Comparison of ENCODE assay signal across 23 cellular contexts in genomic region chr4:8776366-8776765, GRCh38.
"Had no signal": no experiment of that assay in that cellular context is flagged by ENCODE, and none has a peak within 500 bp of the region (broad histone marks: within the 10 kb centered on the region; RNA-seq: fewer than 3 reads in every experiment).

No MANE protein-coding gene starts in this region.

- H3K27me3 Mint-ChIP-seq: dendritic cell treated with granulocyte-macrophage colony-stimulating factor and Interleukin-4, amounts not matched to agents 40 ng/mL and 50 ng/mL, for 4 days; memory B cell; stimulated activated naive B cell treated with anti-CD40 and anti-IgM and Interleukin-4, amounts not matched to agents 10 μg/mL and 1 μg/mL and 100 μg/mL, for 72 hours; stimulated activated naive CD8-positive, alpha-beta T cell treated with anti-CD3 and anti-CD28 coated beads, Interleukin-15, Interleukin-2, amounts not matched to agents 100 ng/mL and 50 ng/mL, for 24 hours had no signal

- DNase-seq: central memory CD4-positive, alpha-beta T cell; colonic mucosa; effector memory CD4-positive, alpha-beta T cell; foreskin keratinocyte; hypothalamus; natural killer cell; stimulated activated CD4-positive, alpha-beta T cell treated with anti-CD3 and anti-CD28 coated beads, Interleukin-15, amount 100 ng/mL, for 24 hours; stimulated activated CD4-positive, alpha-beta T cell treated with anti-CD3 and anti-CD28 coated beads, Interleukin-2, amount 100 ng/mL, for 48 hours; stimulated activated naive B cell treated with anti-CD40 and anti-IgM and Interleukin-4, amounts not matched to agents 10 μg/mL and 1 μg/mL and 100 μg/mL, for 72 hours; upper lobe of left lung; uterus had no signal

- H3K9me3 ChIP-seq: colonic mucosa, esophagus muscularis mucosa, gastroesophageal sphincter, left lung, prostate gland, thoracic aorta, upper lobe of left lung, uterus had no signal

- H3K9me3 Mint-ChIP-seq: dendritic cell treated with granulocyte-macrophage colony-stimulating factor and Interleukin-4, amounts not matched to agents 40 ng/mL and 50 ng/mL, for 4 days; memory B cell; natural killer cell; stimulated activated naive B cell treated with anti-CD40 and anti-IgM and Interleukin-4, amounts not matched to agents 10 μg/mL and 1 μg/mL and 100 μg/mL, for 72 hours; stimulated activated naive CD8-positive, alpha-beta T cell treated with anti-CD3 and anti-CD28 coated beads, Interleukin-15, Interleukin-2, amounts not matched to agents 100 ng/mL and 50 ng/mL, for 24 hours had no signal

- H3K27ac ChIP-seq: colonic mucosa, esophagus muscularis mucosa, foreskin keratinocyte, gastroesophageal sphincter, left lung, prostate gland, skin epidermis, thoracic aorta, tibial nerve, upper lobe of left lung, uterus had no signal

- H3K36me3 Mint-ChIP-seq: memory B cell; natural killer cell; stimulated activated naive B cell treated with anti-CD40 and anti-IgM and Interleukin-4, amounts not matched to agents 10 μg/mL and 1 μg/mL and 100 μg/mL, for 72 hours had no signal

- H3K4me3 Mint-ChIP-seq: dendritic cell treated with granulocyte-macrophage colony-stimulating factor and Interleukin-4, amounts not matched to agents 40 ng/mL and 50 ng/mL, for 4 days; memory B cell; natural killer cell; stimulated activated naive B cell treated with anti-CD40 and anti-IgM and Interleukin-4, amounts not matched to agents 10 μg/mL and 1 μg/mL and 100 μg/mL, for 72 hours; stimulated activated naive CD8-positive, alpha-beta T cell treated with anti-CD3 and anti-CD28 coated beads, Interleukin-15, Interleukin-2, amounts not matched to agents 100 ng/mL and 50 ng/mL, for 24 hours had no signal

- H3K4me1 ChIP-seq: colonic mucosa, esophagus muscularis mucosa, foreskin keratinocyte, gastroesophageal sphincter, left lung, prostate gland, tibial nerve, upper lobe of left lung, uterus had no signal

- H3K27me3 ChIP-seq: colonic mucosa, foreskin keratinocyte, tibial nerve, upper lobe of left lung, uterus had no signal

- H3K4me3 ChIP-seq: colonic mucosa, esophagus muscularis mucosa, gastroesophageal sphincter, left lung, lung, prostate gland, skin epidermis, thoracic aorta, tibial nerve, upper lobe of left lung, uterus had no signal

- ATAC-seq: foreskin keratinocyte; gastroesophageal sphincter; left lung; natural killer cell; right cardiac atrium; stimulated activated naive B cell treated with anti-CD40 and anti-IgM and Interleukin-4, amounts not matched to agents 10 μg/mL and 1 μg/mL and 100 μg/mL, for 72 hours had no signal

- H3K4me1 Mint-ChIP-seq: memory B cell; natural killer cell; stimulated activated naive B cell treated with anti-CD40 and anti-IgM and Interleukin-4, amounts not matched to agents 10 μg/mL and 1 μg/mL and 100 μg/mL, for 72 hours had no signal

- H3K27ac Mint-ChIP-seq: dendritic cell treated with granulocyte-macrophage colony-stimulating factor and Interleukin-4, amounts not matched to agents 40 ng/mL and 50 ng/mL, for 4 days; memory B cell; natural killer cell; stimulated activated naive B cell treated with anti-CD40 and anti-IgM and Interleukin-4, amounts not matched to agents 10 μg/mL and 1 μg/mL and 100 μg/mL, for 72 hours; stimulated activated naive CD8-positive, alpha-beta T cell treated with anti-CD3 and anti-CD28 coated beads, Interleukin-15, Interleukin-2, amounts not matched to agents 100 ng/mL and 50 ng/mL, for 24 hours had no signal

- H3K36me3 ChIP-seq: colonic mucosa, esophagus muscularis mucosa, gastroesophageal sphincter, left lung, prostate gland, thoracic aorta, tibial nerve, upper lobe of left lung, uterus had no signal
